23 cellular contexts compared by ENCODE assay signal in genomic region chr22:42333544-42333943, GRCh38.
DNase-seq lines count a peak whose midpoint lies in the region; ATAC-seq, FAIRE-seq and TF ChIP-seq lines count a peak whose summit lies in the region.
"Had no signal": no experiment of that assay in that cellular context is flagged by ENCODE, and none has a peak within 500 bp of the region (broad histone marks: within the 10 kb centered on the region; RNA-seq: fewer than 3 reads in every experiment).

No MANE protein-coding gene starts in this region.

- peaks cover 10 to 46% (median 36%) of the 10 kb centered on the region in 4 donors for H3K4me1 Mint-ChIP-seq in naive thymus-derived CD8-positive, alpha-beta T cell

- no TSS peak for BruUV-seq in HepG2 (replicated peaks; lab: Mats Ljungman, UMichigan)
- no TSS peak for BruUV-seq in K562 (replicated peaks; lab: Mats Ljungman, UMichigan)

- peak overlapping the region in 1 of 10 donors; percentile 8 for H3K4me3 Mint-ChIP-seq in naive thymus-derived CD8-positive, alpha-beta T cell
- H3K4me3 Mint-ChIP-seq: CD8-positive, alpha-beta memory T cell had no signal

- H3K36me3 ChIP-seq in HepG2 (replicated peaks in 1 of 2; ENCODE audit: control insufficient read depth in 1 of 2, insufficient read depth in 2 of 2, low read length in 2 of 2) (no peaks in the 10 kb centered on the region), right lobe of liver (no peaks in the 10 kb centered on the region), K562 (ENCODE audit: control insufficient read depth, insufficient read depth, low read length) (no peaks in the 10 kb centered on the region)
- H3K36me3 ChIP-seq: BE2C had no signal

- no peak for TF ChIP-seq RAD21 in HepG2 (CRISPR knock-in tag; IDR thresholded peaks at IDR 0.05)
- no peak for TF ChIP-seq RAD21 in K562 (CRISPR knock-in tag; conservative IDR thresholded peaks at IDR 0.05 in 1 of 2, IDR thresholded peaks at IDR 0.05 in 1 of 2)

- no peak overlapping the region for H3K27ac ChIP-seq in HepG2 (ENCODE audit: extremely low read length, insufficient read depth, low read length)
- no peak overlapping the region for H3K27ac ChIP-seq in right lobe of liver
- no peak overlapping the region for H3K27ac ChIP-seq in K562 (ENCODE audit: extremely low read depth, low read depth, low read length)
- H3K27ac ChIP-seq: 22Rv1 had no signal

- no peak for ATAC-seq in HepG2
- ATAC-seq in right lobe of liver = no peak
- no peak for ATAC-seq in K562
- no peak for ATAC-seq in naive thymus-derived CD8-positive, alpha-beta T cell
- ATAC-seq in GM21381 (IDR thresholded peaks at IDR 0.05; ENCODE audit: unreplicated experiment) = no peak

- H3K4me3 ChIP-seq in HepG2 (replicated peaks in 1 of 3; ENCODE audit: insufficient read depth in 1 of 3, low read depth in 2 of 3, low read length in 3 of 3) (no peak overlapping the region), right lobe of liver (no peak overlapping the region), K562 (no peak overlapping the region)

- H3K27me3 ChIP-seq in HepG2 (ENCODE audit: control insufficient read depth in 1 of 2, insufficient read depth in 2 of 2, low read length in 2 of 2) = peaks cover 4 to 48% of the 10 kb centered on the region in 2 experiments; a peak in 4 of 5 replicates
- H3K27me3 ChIP-seq in right lobe of liver = no peaks in the 10 kb centered on the region
- H3K27me3 ChIP-seq in K562 (ENCODE audit: control insufficient read depth in 2 of 2, insufficient read depth in 2 of 2, low read length in 2 of 2) = peaks cover 0 to 35% of the 10 kb centered on the region in 2 experiments; a peak in 3 of 5 replicates
- H3K27me3 ChIP-seq: BE2C had no signal

- POLR2A ChIA-PET in HepG2 (lab: Yijun Ruan, JAX) = no interaction called here
- POLR2A ChIA-PET in K562 (lab: Yijun Ruan, JAX) = no interaction called here
- POLR2A ChIA-PET in naive thymus-derived CD8-positive, alpha-beta T cell (lab: Charles Lee) = interaction anchor here (1.6 kb wide), 1 partner anchor 11 kb away, joined by 4 read pairs; no protein-coding TSS in a partner anchor

- intact Hi-C loops in HepG2 (cut with micrococcal nuclease; ENCODE audit: unreplicated experiment) (no loop called here), right lobe of liver (cut with DNase I) (no loop called here), K562 (cut with micrococcal nuclease) (no loop called here)

- H3K9ac ChIP-seq in HepG2 (ENCODE audit: insufficient read depth, low read depth, low read length) = no peak overlapping the region
- no peak overlapping the region for H3K9ac ChIP-seq in K562 (ENCODE audit: insufficient read depth in 1 of 2, low read depth in 2 of 2, low read length in 2 of 2)

- TF ChIP-seq EP300 in HepG2 (IDR thresholded peaks at IDR 0.05; ENCODE audit: low read depth in 2 of 2, low read length in 2 of 2) = no peak
- TF ChIP-seq EP300 in HepG2 (CRISPR knock-in tag; IDR thresholded peaks at IDR 0.05; ENCODE audit: borderline replicate concordance) = no peak
- no peak for TF ChIP-seq EP300 in K562 (IDR thresholded peaks at IDR 0.05; ENCODE audit: low read length)

- no peak overlapping the region for H2AFZ ChIP-seq in HepG2 (ENCODE audit: low read length)
- H2AFZ ChIP-seq in K562 (ENCODE audit: low read depth, low read length) = no peak overlapping the region

- no peak for TF ChIP-seq CTCF in HepG2 (CRISPR knock-in tag; IDR thresholded peaks at IDR 0.05)
- TF ChIP-seq CTCF in right lobe of liver (IDR thresholded peaks at IDR 0.05) = no peak
- TF ChIP-seq CTCF in K562 (IDR thresholded peaks at IDR 0.05 in 2 of 3, conservative IDR thresholded peaks at IDR 0.05 in 1 of 3; ENCODE audit: insufficient read depth in 2 of 3, low read depth in 1 of 3, low read length in 3 of 3) = no peak
- TF ChIP-seq CTCF in GM10266 (IDR thresholded peaks at IDR 0.05; ENCODE audit: control insufficient read depth, insufficient read depth, low read depth, missing control alignments) = no peak

- H3K4me2 ChIP-seq in HepG2 (ENCODE audit: low read depth, low read length) (no peak overlapping the region), K562 (ENCODE audit: insufficient read depth, low read length) (no peak overlapping the region)

- H3K9me3 Mint-ChIP-seq in naive thymus-derived CD8-positive, alpha-beta T cell = no peaks in the 10 kb centered on the region
- H3K9me3 Mint-ChIP-seq: CD8-positive, alpha-beta memory T cell had no signal

- no peaks in the 10 kb centered on the region for H3K9me1 ChIP-seq in K562 (ENCODE audit: control insufficient read depth, insufficient read depth, low read length)

- in situ Hi-C loops in HepG2 (cut with HindIII; ENCODE audit: extremely low pct_ligation_motif_present, low pct_unique_long_range_greater_than_20kb) (no loop called here), K562 (cut with MboI) (no loop called here)

- TF ChIP-seq POLR2A in HepG2 (IDR thresholded peaks at IDR 0.05; ENCODE audit: insufficient read depth in 1 of 2, low read depth in 2 of 2, low read length in 2 of 2) = no peak
- TF ChIP-seq POLR2A in right lobe of liver (IDR thresholded peaks at IDR 0.05) = no peak
- no peak for TF ChIP-seq POLR2A in K562 (conservative IDR thresholded peaks at IDR 0.05)

- FAIRE-seq in HepG2 (lab: Jason Lieb, UNC) (no peak), K562 (lab: Jason Lieb, UNC) (no peak)
- FAIRE-seq: A204.1, D721Med, GM12891, GM18507 had no signal

- H3K4me1 ChIP-seq in HepG2 (ENCODE audit: insufficient read depth, low read length) (no peaks in the 10 kb centered on the region), right lobe of liver (no peaks in the 10 kb centered on the region), K562 (replicated peaks in 1 of 2; ENCODE audit: control insufficient read depth in 2 of 2, insufficient read depth in 2 of 2, low read length in 2 of 2) (peaks cover 0 to 30% of the 10 kb centered on the region in 2 experiments; a peak in 2 of 5 replicates)

- no peak for DNase-seq in HepG2 (ENCODE audit: low spot score)
- DNase-seq in right lobe of liver = no peak
- no peak for DNase-seq in K562 (ENCODE audit: extremely low read depth in 1 of 4, low spot score in 3 of 4)
- DNase-seq in naive thymus-derived CD8-positive, alpha-beta T cell = no peak
- DNase-seq in AG20443 (ENCODE audit: low spot score) = no peak
- DNase-seq in GM10266 (ENCODE audit: extremely low spot score) = no peak
- DNase-seq: AML-193; C1 segment of cervical spinal cord; CD8-positive, alpha-beta memory T cell; DMS 273 treated with DMSO at 0.1 percent for 48 hours; DMS79; EL; GDM1; GOT3; H7; HCEC 1CT had no signal

- H3K36me3 Mint-ChIP-seq in naive thymus-derived CD8-positive, alpha-beta T cell = no peaks in the 10 kb centered on the region
- H3K36me3 Mint-ChIP-seq: CD8-positive, alpha-beta memory T cell had no signal

- H4K20me1 ChIP-seq in HepG2 (ENCODE audit: insufficient read depth, low read length) (no peaks in the 10 kb centered on the region), K562 (replicated peaks; ENCODE audit: control insufficient read depth, insufficient read depth, low read length) (peaks cover 12% of the 10 kb centered on the region; the same call in 1 of the 2 replicates)

- CTCF ChIA-PET in HepG2 (lab: Yijun Ruan, JAX; ENCODE audit: low intra/inter-chr PET ratio, low total read pairs) = no interaction called here
- CTCF ChIA-PET in K562 (lab: Yijun Ruan, JAX; ENCODE audit: low intra/inter-chr PET ratio) = no interaction called here

- no peaks in the 10 kb centered on the region for H3K27me3 Mint-ChIP-seq in naive thymus-derived CD8-positive, alpha-beta T cell

- H3K79me2 ChIP-seq in HepG2 (ENCODE audit: insufficient read depth, low read length) (no peaks in the 10 kb centered on the region), K562 (ENCODE audit: control insufficient read depth, insufficient read depth, low read length) (no peaks in the 10 kb centered on the region)

- no CpG with 5 or more reads among the region's 8 CpGs for WGBS in HepG2 (ENCODE audit: low lambda C conversion rate)
- no CpG with 5 or more reads among the region's 8 CpGs for WGBS in right lobe of liver (ENCODE audit: insufficient coverage, low coverage, low lambda C conversion rate, missing lambda C conversion rate)
- 11% methylated on average over 7 of the region's 8 CpGs for WGBS in K562 (ENCODE audit: insufficient coverage, low coverage, missing lambda C conversion rate)

- H3K27ac Mint-ChIP-seq in naive thymus-derived CD8-positive, alpha-beta T cell = peak overlapping the region in 6 of 10 donors; percentile 29 to 87 (median 65)

- no peaks in the 10 kb centered on the region for H3K9me3 ChIP-seq in HepG2 (ENCODE audit: low read length)
- no peaks in the 10 kb centered on the region for H3K9me3 ChIP-seq in right lobe of liver
- no peaks in the 10 kb centered on the region for H3K9me3 ChIP-seq in K562 (replicated peaks; ENCODE audit: control insufficient read depth, insufficient read depth, low read depth, low read length)
- H3K9me3 ChIP-seq: BE2C had no signal

TF ChIP-seq in HepG2, 621 proteins besides CTCF, POLR2A, EP300 and RAD21:
- TF ChIP-seq CBX5 (CRISPR knock-in tag; IDR thresholded peaks at IDR 0.05; ENCODE audit: borderline replicate concordance) (no peak), ZKSCAN1 (IDR thresholded peaks at IDR 0.05; ENCODE audit: low read length) (peak; percentile 77; the same call in 1 of the 2 replicates), ZNF274 (CRISPR knock-in tag; IDR thresholded peaks at IDR 0.05) (no peak)

TF ChIP-seq in K562, 482 proteins besides CTCF, POLR2A, EP300 and RAD21 (continues in another document):
- peak; percentile 91 for TF ChIP-seq ZKSCAN1 (IDR thresholded peaks at IDR 0.05; ENCODE audit: low read depth, low read length)

Comparison
In these comparisons a context has a peak if more than half of its experiments do, and no peak if none do; other contexts are left out.
1. Of the 241 proteins assayed by ChIP-seq in both HepG2 and K562: peak only in HepG2: none; only in K562: none; in both: ZKSCAN1; in neither: 240.